Comparison of ENCODE assay signal across 1 cellular context in the genomic region with DNA sequence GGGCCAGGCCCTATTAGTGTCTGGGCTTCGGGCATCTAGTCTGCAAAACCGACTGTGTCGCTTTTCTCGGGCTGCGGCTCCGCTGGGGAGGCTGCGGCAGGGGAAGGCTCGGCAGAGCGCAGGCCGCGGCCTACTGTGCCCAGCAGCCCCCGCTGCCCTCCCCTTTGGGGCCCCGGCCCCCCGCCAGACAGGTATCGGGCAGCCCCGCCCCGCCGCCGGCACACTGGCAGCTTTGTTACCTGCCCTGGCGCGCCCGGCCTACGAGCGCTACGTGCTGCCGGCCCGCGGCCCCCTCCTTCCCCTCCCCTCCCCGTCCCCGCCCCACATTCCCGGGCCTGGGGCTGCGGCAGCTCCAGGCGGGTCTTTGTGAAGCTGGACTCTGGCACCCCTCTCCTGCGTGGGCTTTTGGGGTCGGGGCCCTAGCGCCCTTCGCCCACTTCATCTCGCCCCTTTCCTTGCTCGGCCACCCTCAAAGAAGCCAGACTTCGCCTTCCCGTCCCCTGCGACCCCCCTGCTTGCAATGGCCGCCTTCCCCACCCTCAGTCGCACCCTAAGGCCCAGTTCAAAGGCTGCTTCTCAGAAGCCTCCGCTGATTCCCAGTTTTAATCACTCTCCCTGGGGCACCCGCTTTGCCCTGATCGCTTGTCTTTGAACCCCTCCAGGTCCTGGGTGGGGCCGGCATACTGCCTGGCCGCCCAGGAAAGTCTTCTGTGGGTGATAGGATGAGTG.
TF ChIP-seq lines count a peak whose summit lies in the region.

No MANE protein-coding gene starts in this region.

TF ChIP-seq in H1, 55 proteins besides CTCF, POLR2A, EP300 and RAD21 (continued from another document):
- TF ChIP-seq, protein P1, sequence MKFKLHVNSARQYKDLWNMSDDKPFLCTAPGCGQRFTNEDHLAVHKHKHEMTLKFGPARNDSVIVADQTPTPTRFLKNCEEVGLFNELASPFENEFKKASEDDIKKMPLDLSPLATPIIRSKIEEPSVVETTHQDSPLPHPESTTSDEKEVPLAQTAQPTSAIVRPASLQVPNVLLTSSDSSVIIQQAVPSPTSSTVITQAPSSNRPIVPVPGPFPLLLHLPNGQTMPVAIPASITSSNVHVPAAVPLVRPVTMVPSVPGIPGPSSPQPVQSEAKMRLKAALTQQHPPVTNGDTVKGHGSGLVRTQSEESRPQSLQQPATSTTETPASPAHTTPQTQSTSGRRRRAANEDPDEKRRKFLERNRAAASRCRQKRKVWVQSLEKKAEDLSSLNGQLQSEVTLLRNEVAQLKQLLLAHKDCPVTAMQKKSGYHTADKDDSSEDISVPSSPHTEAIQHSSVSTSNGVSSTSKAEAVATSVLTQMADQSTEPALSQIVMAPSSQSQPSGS (IDR thresholded peaks at IDR 0.05; ENCODE audit: low read length), result no peak
- TF ChIP-seq SIRT6 (IDR thresholded peaks at IDR 0.05; ENCODE audit: low read length) (no peak), CBX8 (IDR thresholded peaks at IDR 0.05; ENCODE audit: borderline replicate concordance, low read depth, low read length) (no peak), SP2 (IDR thresholded peaks at IDR 0.05; ENCODE audit: low read length) (no peak), CBX5 (IDR thresholded peaks at IDR 0.05; ENCODE audit: low read depth, low read length) (no peak), MAX (IDR thresholded peaks at IDR 0.05) (peak; percentile 4; the same call in 1 of the 2 replicates), SAP30 (IDR thresholded peaks at IDR 0.05; ENCODE audit: insufficient read depth, insufficient replicate concordance, low read length) (no peak), SIX5 (IDR thresholded peaks at IDR 0.05; ENCODE audit: low read depth, low read length) (no peak), PHF8 (conservative IDR thresholded peaks at IDR 0.05; ENCODE audit: low read depth, low read length) (no peak), SIN3A (conservative IDR thresholded peaks at IDR 0.05 in 1 of 2, IDR thresholded peaks at IDR 0.05 in 1 of 2; ENCODE audit: low read depth in 1 of 2, low read length in 2 of 2) (no peak), HDAC6 (IDR thresholded peaks at IDR 0.05; ENCODE audit: low read depth, low read length) (no peak), EZH2 (IDR thresholded peaks at IDR 0.05; ENCODE audit: low read depth, low read length, severe bottlenecking) (no peak), SP4 (IDR thresholded peaks at IDR 0.05; ENCODE audit: low read length) (no peak), RBBP5 (IDR thresholded peaks at IDR 0.05; ENCODE audit: borderline replicate concordance, low read depth, low read length) (no peak), TEAD4 (IDR thresholded peaks at IDR 0.05; ENCODE audit: low read depth, low read length) (peak; percentile 56; the same call in 1 of the 2 replicates), GTF2F1 (IDR thresholded peaks at IDR 0.05; ENCODE audit: borderline replicate concordance, low read depth, low read length) (no peak), CHD7 (IDR thresholded peaks at IDR 0.05; ENCODE audit: insufficient replicate concordance, low read length) (no peak), HDAC2 (IDR thresholded peaks at IDR 0.05; ENCODE audit: borderline replicate concordance in 1 of 2, low read depth in 2 of 2, low read length in 2 of 2) (no peak), CTBP2 (IDR thresholded peaks at IDR 0.05; ENCODE audit: borderline replicate concordance, insufficient read depth, insufficient read length, low read length) (no peak), ASH2L (IDR thresholded peaks at IDR 0.05; ENCODE audit: low read length) (peak; percentile 32), EGR1 (IDR thresholded peaks at IDR 0.05; ENCODE audit: borderline replicate concordance, low read depth, low read length) (no peak), TAF1 (IDR thresholded peaks at IDR 0.05; ENCODE audit: low read depth, low read length) (no peak), POLR2AphosphoS5 (IDR thresholded peaks at IDR 0.05; ENCODE audit: low read depth, low read length) (no peak; the same call in 1 of the 2 replicates), TBP (IDR thresholded peaks at IDR 0.05; ENCODE audit: low read depth, low read length) (no peak), CHD1 (IDR thresholded peaks at IDR 0.05; ENCODE audit: low read depth, low read length) (no peak)
- TF ChIP-seq, protein P2, sequence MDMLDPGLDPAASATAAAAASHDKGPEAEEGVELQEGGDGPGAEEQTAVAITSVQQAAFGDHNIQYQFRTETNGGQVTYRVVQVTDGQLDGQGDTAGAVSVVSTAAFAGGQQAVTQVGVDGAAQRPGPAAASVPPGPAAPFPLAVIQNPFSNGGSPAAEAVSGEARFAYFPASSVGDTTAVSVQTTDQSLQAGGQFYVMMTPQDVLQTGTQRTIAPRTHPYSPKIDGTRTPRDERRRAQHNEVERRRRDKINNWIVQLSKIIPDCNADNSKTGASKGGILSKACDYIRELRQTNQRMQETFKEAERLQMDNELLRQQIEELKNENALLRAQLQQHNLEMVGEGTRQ (IDR thresholded peaks at IDR 0.05; ENCODE audit: low read length), result no peak
